In the genomic region with DNA sequence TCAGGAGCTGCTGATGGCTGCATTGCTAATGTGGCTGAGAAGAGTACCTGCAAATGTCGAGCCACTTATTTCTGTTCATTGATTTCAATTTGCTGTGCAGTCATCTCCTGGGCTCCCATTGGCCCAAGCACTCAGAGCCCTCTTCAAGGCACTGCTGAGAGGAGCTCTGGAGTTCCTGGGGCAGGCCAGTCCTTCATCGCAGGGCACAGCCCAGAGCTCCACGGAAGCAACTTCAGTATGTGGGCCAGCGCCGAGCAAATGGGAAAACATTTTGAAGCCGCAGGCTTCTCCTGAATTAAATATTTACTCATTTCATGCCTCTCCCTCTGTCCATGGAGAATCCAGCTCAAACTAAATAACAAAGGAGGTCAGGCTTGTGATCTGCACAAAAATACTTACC, we compare ENCODE assay signal across 20 cellular contexts.
"Had no signal": no experiment of that assay in that cellular context is flagged by ENCODE, and none has a peak within 500 bp of the region (broad histone marks: within the 10 kb centered on the region; RNA-seq: fewer than 3 reads in every experiment).

No MANE protein-coding gene starts in this region.

- DNase-seq: effector CD4-positive, alpha-beta T cell; endodermal cell; erythroblast; foreskin keratinocyte; immature natural killer cell; left cardiac atrium; naive thymus-derived CD4-positive, alpha-beta T cell; nephron progenitor cell; psoas muscle; sigmoid colon; stimulated activated CD4-positive, alpha-beta T cell treated with anti-CD3 and anti-CD28 coated beads, Interleukin-2, amount 100 ng/mL, for 24 hours; stimulated activated CD4-positive, alpha-beta T cell treated with anti-CD3 and anti-CD28 coated beads, Interleukin-4, amount 100 ng/mL, for 4 hours; stimulated activated naive B cell treated with anti-CD40 and anti-IgM and Interleukin-4, amounts not matched to agents 10 μg/mL and 1 μg/mL and 100 μg/mL, for 72 hours; stomach; substantia nigra; transverse colon had no signal

- H3K36me3 ChIP-seq: sigmoid colon, stomach, thoracic aorta, transverse colon had no signal

- H3K27ac ChIP-seq: coronary artery, foreskin keratinocyte, parathyroid adenoma, psoas muscle, sigmoid colon, skin epidermis, stomach, thoracic aorta, transverse colon had no signal

- H3K4me1 ChIP-seq: parathyroid adenoma, psoas muscle, stomach, transverse colon had no signal

- H2AFZ ChIP-seq: parathyroid adenoma had no signal

- H3K9ac ChIP-seq: parathyroid adenoma had no signal

- H3K4me3 ChIP-seq: coronary artery, psoas muscle, sigmoid colon, skin epidermis, stomach, thoracic aorta, transverse colon had no signal

- H3K27me3 ChIP-seq: foreskin keratinocyte, sigmoid colon, stomach, transverse colon had no signal

- H3K9me3 ChIP-seq: psoas muscle, sigmoid colon, thoracic aorta, transverse colon had no signal
